In genomic region chr14:52834440-52834842, GRCh38 we compare ENCODE assay signal across 11 cellular contexts. TPM values are rescaled to one million over a fixed set of nuclear protein-coding genes. Genes with fewer than 3 reads are reported as not detected.
DNase-seq lines count a peak whose midpoint lies in the region; ATAC-seq and TF ChIP-seq lines count a peak whose summit lies in the region.
"Had no signal": no experiment of that assay in that cellular context is flagged by ENCODE, and none has a peak within 500 bp of the region (broad histone marks: within the 10 kb centered on the region; RNA-seq: fewer than 3 reads in every experiment).

No MANE protein-coding gene starts in this region.

- DNase-seq in NCI-H748 (lab: John Stamatoyannopoulos, UW; ENCODE audit: unreplicated experiment) (peak; percentile 12), NCI-H748 treated with DMSO at 0.1 percent for 48 hours (lab: John Stamatoyannopoulos, UW) (no peak), RWPE1 (ENCODE audit: low spot score) (peak; percentile 37), fibroblast of lung (ENCODE audit: low read depth in 2 of 2) (peak; percentile 85 to 91), smooth muscle cell of the brain vasculature (ENCODE audit: low read depth, low spot score) (peak; percentile 61), aorta (no peak), ascending aorta (ENCODE audit: low spot score in 2 of 2) (no peak)
- DNase-seq in stimulated activated CD4-positive, alpha-beta T cell treated with anti-CD3 and anti-CD28 coated beads, Interleukin-4, amount 100 ng/mL, for 24 hours = no peak
- DNase-seq: Right ventricle myocardium superior, small intestine had no signal

- TF ChIP-seq CTCF in RWPE1 (conservative IDR thresholded peaks at IDR 0.05; ENCODE audit: low read depth) = no peak
- no peak for TF ChIP-seq CTCF in fibroblast of lung (conservative IDR thresholded peaks at IDR 0.05 in 1 of 2, IDR thresholded peaks at IDR 0.05 in 1 of 2; ENCODE audit: low read depth in 1 of 2, low read length in 2 of 2)
- no peak for TF ChIP-seq CTCF in ascending aorta (IDR thresholded peaks at IDR 0.05)

- no peaks in the 10 kb centered on the region for H3K79me2 ChIP-seq in fibroblast of lung (ENCODE audit: control insufficient read depth, insufficient read depth, low read length)

- H3K36me3 ChIP-seq in fibroblast of lung (ENCODE audit: control insufficient read depth, insufficient read depth, low read length) = no peaks in the 10 kb centered on the region
- no peaks in the 10 kb centered on the region for H3K36me3 ChIP-seq in aorta (ENCODE audit: control insufficient read depth in 1 of 2, insufficient read depth in 2 of 2, low read length in 1 of 2)
- no peaks in the 10 kb centered on the region for H3K36me3 ChIP-seq in ascending aorta

- H3K4me2 ChIP-seq in fibroblast of lung (ENCODE audit: extremely low read depth, insufficient read depth, low read length) = no peak overlapping the region

- H3K9ac ChIP-seq in fibroblast of lung (ENCODE audit: insufficient read depth, low read length) = no peak overlapping the region

- no peak overlapping the region for H3K4me3 ChIP-seq in fibroblast of lung (replicated peaks in 1 of 4; ENCODE audit: control extremely low read depth in 1 of 4, insufficient read depth in 1 of 4, low read depth in 3 of 4, low read length in 4 of 4)
- no peak overlapping the region for H3K4me3 ChIP-seq in aorta (ENCODE audit: low read length in 2 of 2)
- no peak overlapping the region for H3K4me3 ChIP-seq in ascending aorta

- WGBS in aorta, 2 donors = 0 to 2% methylated on average over 1 of the region's 1 CpG

- H3K9me3 ChIP-seq in fibroblast of lung (ENCODE audit: control insufficient read depth, insufficient read depth, low read depth, low read length) = no peaks in the 10 kb centered on the region
- H3K9me3 ChIP-seq in aorta (ENCODE audit: control insufficient read depth, low read length) = no peaks in the 10 kb centered on the region
- H3K9me3 ChIP-seq in ascending aorta = no peaks in the 10 kb centered on the region

- no peaks in the 10 kb centered on the region for H4K20me1 ChIP-seq in fibroblast of lung (ENCODE audit: control insufficient read depth, extremely low read depth, insufficient read depth, low read length)

- H3K4me1 ChIP-seq in fibroblast of lung (ENCODE audit: control insufficient read depth, extremely low read depth, insufficient read depth, low read length) = peaks cover 8% of the 10 kb centered on the region
- H3K4me1 ChIP-seq in aorta (ENCODE audit: control insufficient read depth in 1 of 2, insufficient read depth in 2 of 2, low read length in 2 of 2) = no peaks in the 10 kb centered on the region
- no peaks in the 10 kb centered on the region for H3K4me1 ChIP-seq in ascending aorta

- intact Hi-C loops in aorta (cut with DNase I) = no loop called here
- intact Hi-C loops in ascending aorta (cut with DNase I) = no loop called here

- no peak overlapping the region for H2AFZ ChIP-seq in fibroblast of lung (ENCODE audit: low read length)

- ATAC-seq in aorta (ENCODE audit: low FRiP score) = no peak
- ATAC-seq: stimulated activated effector memory CD8-positive, alpha-beta T cell treated with anti-CD3 and anti-CD28 coated beads, Interleukin-12 subunit alpha, Interleukin-12 subunit beta, amount 100 ng/mL, for 72 hours had no signal

- CTCF ChIA-PET in RWPE1 (lab: Yijun Ruan, JAX) = interaction anchor here (0.6 kb wide), 3 partner anchors 72 to 297 kb away, joined by 3 to 6 read pairs (median 4); no protein-coding TSS in a partner anchor

- H3K27me3 ChIP-seq in fibroblast of lung (ENCODE audit: control insufficient read depth, insufficient read depth, low read length) (no peaks in the 10 kb centered on the region), aorta (ENCODE audit: control insufficient read depth in 1 of 2, insufficient read depth in 2 of 2, low read length in 1 of 2) (no peaks in the 10 kb centered on the region), ascending aorta (no peaks in the 10 kb centered on the region)

- POLR2A ChIA-PET in RWPE1 (lab: Yijun Ruan, JAX; ENCODE audit: low non-redundant PET) = interaction anchor here (0.6 kb wide), 1 partner anchor 50 kb away, joined by 6 read pairs; no protein-coding TSS in a partner anchor

- H3K27ac ChIP-seq in RWPE1 = no peak overlapping the region
- H3K27ac ChIP-seq in fibroblast of lung (ENCODE audit: insufficient read depth, low read length) = no peak overlapping the region
- H3K27ac ChIP-seq in aorta (ENCODE audit: low read depth in 1 of 2, low read length in 2 of 2) = no peak overlapping the region
- H3K27ac ChIP-seq in ascending aorta = no peak overlapping the region

RNA-seq across cellular contexts. Expression of gene GNPNAT1, which starts 43.0 kb away (rescaled TPM):
- total RNA-seq in fibroblast of lung = 16.7 and 20.3 TPM in 2 replicates
- polyA plus RNA-seq in fibroblast of lung = 40.9 and 44.5 TPM in 2 replicates
- 35.6 and 37.9 TPM in 2 replicates for polyA plus RNA-seq in fibroblast of lung (2012)
- 21.4 and 27.9 TPM in 2 replicates for polyA minus RNA-seq in fibroblast of lung (ENCODE audit: low replicate concordance)
- total RNA-seq in aorta = 10 to 100 TPM; 17.6 to 32.4 TPM
- 10 to 100 TPM in 1 of 2 donors, 1 to 10 TPM in 1; 9.8 to 16.3 TPM for polyA plus RNA-seq in aorta
- 39.9 TPM for total RNA-seq in ascending aorta

Comparison
In these comparisons a context has a peak if more than half of its experiments do, and no peak if none do; other contexts are left out.
1. DNase-seq: peak in NCI-H748 (single experiment), RWPE1 (single experiment), fibroblast of lung (2 of 2) and smooth muscle cell of the brain vasculature (single experiment); none in NCI-H748 treated with DMSO at 0.1 percent for 48 hours (single experiment), aorta (0 of 2), ascending aorta (0 of 2) and stimulated activated CD4-positive, alpha-beta T cell treated with anti-CD3 and anti-CD28 coated beads, Interleukin-4, amount 100 ng/mL, for 24 hours (single experiment).